Comparison of ENCODE assay signal across 11 cellular contexts in genomic region chr6:96014846-96015245, GRCh38.
DNase-seq lines count a peak whose midpoint lies in the region; ATAC-seq and TF ChIP-seq lines count a peak whose summit lies in the region.
"Had no signal": no experiment of that assay in that cellular context is flagged by ENCODE, and none has a peak within 500 bp of the region (broad histone marks: within the 10 kb centered on the region; RNA-seq: fewer than 3 reads in every experiment).

No MANE protein-coding gene starts in this region.

- peak overlapping the region; percentile 69 for H3K4me3 ChIP-seq in iPS-18c (ENCODE audit: insufficient read depth, low read depth, low read length)
- H3K4me3 ChIP-seq in tibial artery: no peak overlapping the region
- H3K4me3 ChIP-seq: upper lobe of right lung had no signal

- H3K36me3 ChIP-seq in tibial artery: no peaks in the 10 kb centered on the region
- H3K36me3 ChIP-seq: upper lobe of right lung had no signal

- TF ChIP-seq CTCF in tibial artery (IDR thresholded peaks at IDR 0.05): no peak

- DNase-seq in NCI-H2107 treated with DMSO at 0.1 percent for 48 hours (lab: John Stamatoyannopoulos, UW; ENCODE audit: unreplicated experiment) (peak; percentile 66), NCI-H2107 (lab: John Stamatoyannopoulos, UW) (no peak), SHP77 treated with DMSO at 0.1 percent for 48 hours (lab: John Stamatoyannopoulos, UW) (peak; percentile 63), substantia nigra (lab: John Stamatoyannopoulos, UW) (peak in 5 of 49 donors; percentile 4 to 60 (median 29)), CD1c-positive myeloid dendritic cell (ENCODE audit: extremely low spot score) (no peak), tibial artery (no peak)
- DNase-seq: activated T-cell treated with anti-CD3 and anti-CD28 coated beads, Interleukin-2, amount 50 U/mL, for 4 hours; effector memory CD4-positive, alpha-beta T cell; upper lobe of right lung had no signal

- ATAC-seq in GM19463 (IDR thresholded peaks at IDR 0.05; ENCODE audit: unreplicated experiment): no peak
- ATAC-seq: activated T-cell treated with anti-CD3 and anti-CD28 coated beads, Interleukin-2, amount 50 U/mL, for 4 hours had no signal

- H3K4me1 ChIP-seq in tibial artery: peaks cover 0 to 17% (median 7%) of the 10 kb centered on the region in 4 donors
- H3K4me1 ChIP-seq: upper lobe of right lung had no signal

- H3K27ac ChIP-seq in substantia nigra (ENCODE audit: low read depth, low read length, poor library complexity, severe bottlenecking) (peak overlapping the region; percentile 97), tibial artery (no peak overlapping the region)
- H3K27ac ChIP-seq: upper lobe of right lung had no signal

- H3K27me3 ChIP-seq in tibial artery: peaks cover 0 to 16% of the 10 kb centered on the region in 2 donors

- H3K9me3 ChIP-seq in iPS-18c (ENCODE audit: control insufficient read depth, insufficient read depth, low read length) (no peaks in the 10 kb centered on the region), tibial artery (no peaks in the 10 kb centered on the region)
- H3K9me3 ChIP-seq: upper lobe of right lung had no signal

- intact Hi-C loops in tibial artery (cut with DNase I; ENCODE audit: low total_unique reads): no loop called here

Comparison
In these comparisons a context has a peak if more than half of its experiments do, and no peak if none do; other contexts are left out.
1. DNase-seq: peak in NCI-H2107 treated with DMSO at 0.1 percent for 48 hours (single experiment) and SHP77 treated with DMSO at 0.1 percent for 48 hours (single experiment); none in NCI-H2107 (single experiment), CD1c-positive myeloid dendritic cell (single experiment) and tibial artery (0 of 2).